In the genomic region with DNA sequence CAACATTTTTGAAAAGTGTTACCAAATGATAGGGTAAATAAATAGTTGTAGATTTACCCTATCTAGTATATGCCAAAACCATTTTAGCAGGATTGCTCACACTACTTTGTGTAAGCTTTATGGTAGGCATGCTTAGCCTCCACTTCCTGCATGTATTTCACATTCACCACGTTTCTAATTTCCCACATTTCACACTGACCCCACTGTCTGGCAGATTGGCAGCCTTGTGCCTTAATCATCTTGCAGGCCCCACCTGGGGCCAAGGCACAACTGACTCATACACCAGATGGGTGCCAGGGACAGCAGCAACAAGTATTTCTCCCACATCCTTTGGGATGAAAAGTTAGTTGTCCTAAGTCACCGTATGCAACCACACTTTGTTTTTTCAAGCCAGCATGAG, we compare ENCODE assay signal across 10 cellular contexts. TPM values are rescaled to one million over a fixed set of nuclear protein-coding genes. Genes with fewer than 3 reads are reported as not detected.
DNase-seq lines count a peak whose midpoint lies in the region; ATAC-seq and TF ChIP-seq lines count a peak whose summit lies in the region.
"Had no signal": no experiment of that assay in that cellular context is flagged by ENCODE, and none has a peak within 500 bp of the region (broad histone marks: within the 10 kb centered on the region; RNA-seq: fewer than 3 reads in every experiment).

No MANE protein-coding gene starts in this region.

- in situ Hi-C loops in GM23248 (cut with MboI), result loop anchor here (25.0 kb wide), 1 partner anchor 369 kb away; no protein-coding TSS in a partner anchor

- no peak overlapping the region for H2AFZ ChIP-seq in GM23248

- H3K9me3 ChIP-seq in GM23248 (ENCODE audit: low read depth), result no peaks in the 10 kb centered on the region

- H3K27ac Mint-ChIP-seq in osteocyte (ENCODE audit: unreplicated experiment), result peak overlapping the region; percentile 23
- H3K27ac Mint-ChIP-seq in naive thymus-derived CD8-positive, alpha-beta T cell, result no peak overlapping the region
- H3K27ac Mint-ChIP-seq: dendritic cell treated with granulocyte-macrophage colony-stimulating factor and Interleukin-4, amounts not matched to agents 40 ng/mL and 50 ng/mL, for 4 days had no signal

- H3K4me3 ChIP-seq in GM23248 (no peak overlapping the region), choroid plexus epithelial cell (ENCODE audit: low read depth, low read length) (no peak overlapping the region)

- peaks cover 44% of the 10 kb centered on the region for H3K4me1 ChIP-seq in GM23248 (ENCODE audit: insufficient read depth)

- 3 to 6% methylated on average over 2 of the region's 2 CpGs for WGBS in GM23248 (ENCODE audit: low coverage in 1 of 2, low lambda C conversion rate in 2 of 2, missing lambda C conversion rate in 2 of 2), 2 experiments

- POLR2A ChIA-PET in naive thymus-derived CD8-positive, alpha-beta T cell (lab: Charles Lee), result no interaction called here

- H3K9me3 Mint-ChIP-seq in osteocyte (ENCODE audit: unreplicated experiment), result no peaks in the 10 kb centered on the region
- H3K9me3 Mint-ChIP-seq in naive thymus-derived CD8-positive, alpha-beta T cell, result peaks cover 0 to 15% (median 4%) of the 10 kb centered on the region in 9 donors

- H3K79me2 ChIP-seq in GM23248 (ENCODE audit: insufficient read depth), result no peaks in the 10 kb centered on the region

- H3K27me3 ChIP-seq in GM23248 (replicated peaks; ENCODE audit: insufficient read depth), result no peaks in the 10 kb centered on the region

- H3K27ac ChIP-seq in GM23248, result peak overlapping the region; percentile 59

- H4K20me1 ChIP-seq in GM23248 (ENCODE audit: insufficient read depth), result no peaks in the 10 kb centered on the region

- peaks cover 38% of the 10 kb centered on the region for H3K4me1 Mint-ChIP-seq in osteocyte (ENCODE audit: unreplicated experiment)
- H3K4me1 Mint-ChIP-seq in naive thymus-derived CD8-positive, alpha-beta T cell, result no peaks in the 10 kb centered on the region

- no peak overlapping the region for H3K4me3 Mint-ChIP-seq in osteocyte (ENCODE audit: unreplicated experiment)
- no peak overlapping the region for H3K4me3 Mint-ChIP-seq in naive thymus-derived CD8-positive, alpha-beta T cell
- H3K4me3 Mint-ChIP-seq: dendritic cell treated with granulocyte-macrophage colony-stimulating factor and Interleukin-4, amounts not matched to agents 40 ng/mL and 50 ng/mL, for 4 days had no signal

- H3F3A ChIP-seq in GM23248 (ENCODE audit: insufficient read depth), result peaks cover 49% of the 10 kb centered on the region

- no peaks in the 10 kb centered on the region for H3K27me3 Mint-ChIP-seq in osteocyte (ENCODE audit: unreplicated experiment)
- H3K27me3 Mint-ChIP-seq in naive thymus-derived CD8-positive, alpha-beta T cell, result peaks cover 0 to 9% (median 3%) of the 10 kb centered on the region in 5 donors
- H3K27me3 Mint-ChIP-seq: dendritic cell treated with granulocyte-macrophage colony-stimulating factor and Interleukin-4, amounts not matched to agents 40 ng/mL and 50 ng/mL, for 4 days had no signal

- ATAC-seq in naive thymus-derived CD8-positive, alpha-beta T cell, result no peak

- no peak for TF ChIP-seq CTCF in choroid plexus epithelial cell (conservative IDR thresholded peaks at IDR 0.05; ENCODE audit: low read depth, low read length)
- no peak for TF ChIP-seq CTCF in osteocyte (IDR thresholded peaks at IDR 0.05)

- H3K36me3 ChIP-seq in GM23248 (ENCODE audit: low read depth), result no peaks in the 10 kb centered on the region

- no peaks in the 10 kb centered on the region for H3K36me3 Mint-ChIP-seq in osteocyte (ENCODE audit: unreplicated experiment)
- peaks cover 0 to 9% (median 4%) of the 10 kb centered on the region in 3 donors for H3K36me3 Mint-ChIP-seq in naive thymus-derived CD8-positive, alpha-beta T cell

- peak overlapping the region; percentile 16; the same call in 1 of the 2 replicates for H3K9ac ChIP-seq in GM23248

- H3K9me2 ChIP-seq in GM23248 (ENCODE audit: insufficient read depth), result no peaks in the 10 kb centered on the region

- DNase-seq in GM23248 (peak; percentile 91), NCI-H69 (lab: John Stamatoyannopoulos, UW) (peak; percentile 65), choroid plexus epithelial cell (ENCODE audit: low read depth) (peak; percentile 61), osteocyte (ENCODE audit: extremely low spot score, unreplicated experiment) (no peak), NCI-H2196 (lab: John Stamatoyannopoulos, UW; ENCODE audit: unreplicated experiment) (no peak), NCI-H1105 treated with DMSO at 0.1 percent for 48 hours (lab: John Stamatoyannopoulos, UW) (no peak)
- no peak for DNase-seq in naive thymus-derived CD8-positive, alpha-beta T cell
- DNase-seq: activated CD8-positive, alpha-beta memory T cell treated with anti-CD3 and anti-CD28 coated beads, Interleukin-2, amount 50 U/mL, for 4 hours; NCI-H2081 had no signal

- H3K4me2 ChIP-seq in GM23248 (ENCODE audit: unreplicated experiment), result peak overlapping the region; percentile 41

RNA-seq across cellular contexts. Expression of a gene that starts 21.2 kb away (rescaled TPM):
- total RNA-seq in GM23248 (2014; rRNA removed; shearing (Covaris generic)), result 15.2 and 25.9 TPM in 2 replicates
- 24.2 and 29.1 TPM in 2 replicates for polyA plus RNA-seq in GM23248 (2016; fragmentation: Nextera tagmentation; extraction: Ambion mirVana)
- 21.5 and 26.5 TPM in 2 replicates for total RNA-seq in osteocyte
- 1 to 10 TPM; 1.8 to 2.6 TPM for total RNA-seq in naive thymus-derived CD8-positive, alpha-beta T cell
- polyA plus RNA-seq in naive thymus-derived CD8-positive, alpha-beta T cell, result 1 to 10 TPM in 1 of 3 donors, under 1 TPM in 1, not detected in 1; 0.66 to 1.5 TPM

RNA-seq across cellular contexts. Expression of a gene that starts 30.4 kb away (rescaled TPM):
- total RNA-seq in GM23248 (2014; rRNA removed; shearing (Covaris generic)), result 49.1 and 49.8 TPM in 2 replicates
- polyA plus RNA-seq in GM23248 (2016; fragmentation: Nextera tagmentation; extraction: Ambion mirVana), result 38.7 and 41.4 TPM in 2 replicates
- 140 and 142 TPM in 2 replicates for total RNA-seq in osteocyte
- total RNA-seq in naive thymus-derived CD8-positive, alpha-beta T cell, result under 1 TPM in 1 of 2 experiments, not detected in 1; 0.05 TPM
- polyA plus RNA-seq in naive thymus-derived CD8-positive, alpha-beta T cell, result under 1 TPM; 0.01 to 0.04 (median 0.02) TPM

Comparison
In these comparisons a context has a peak if more than half of its experiments do, and no peak if none do; other contexts are left out.
1. DNase-seq: peak in GM23248 (single experiment), NCI-H69 (single experiment) and choroid plexus epithelial cell (single experiment); none in osteocyte (single experiment), naive thymus-derived CD8-positive, alpha-beta T cell (0 of 10), NCI-H2196 (single experiment) and NCI-H1105 treated with DMSO at 0.1 percent for 48 hours (single experiment).
2. RNA of a gene that starts 30.4 kb away (total RNA-seq): 140 to 142 TPM in osteocyte and 49.1 to 49.8 TPM in GM23248; 0.05 TPM in naive thymus-derived CD8-positive, alpha-beta T cell; every median in the first group is over 10 times any median in the second.